Comparison of ENCODE assay signal across 8 cellular contexts in the genomic region with DNA sequence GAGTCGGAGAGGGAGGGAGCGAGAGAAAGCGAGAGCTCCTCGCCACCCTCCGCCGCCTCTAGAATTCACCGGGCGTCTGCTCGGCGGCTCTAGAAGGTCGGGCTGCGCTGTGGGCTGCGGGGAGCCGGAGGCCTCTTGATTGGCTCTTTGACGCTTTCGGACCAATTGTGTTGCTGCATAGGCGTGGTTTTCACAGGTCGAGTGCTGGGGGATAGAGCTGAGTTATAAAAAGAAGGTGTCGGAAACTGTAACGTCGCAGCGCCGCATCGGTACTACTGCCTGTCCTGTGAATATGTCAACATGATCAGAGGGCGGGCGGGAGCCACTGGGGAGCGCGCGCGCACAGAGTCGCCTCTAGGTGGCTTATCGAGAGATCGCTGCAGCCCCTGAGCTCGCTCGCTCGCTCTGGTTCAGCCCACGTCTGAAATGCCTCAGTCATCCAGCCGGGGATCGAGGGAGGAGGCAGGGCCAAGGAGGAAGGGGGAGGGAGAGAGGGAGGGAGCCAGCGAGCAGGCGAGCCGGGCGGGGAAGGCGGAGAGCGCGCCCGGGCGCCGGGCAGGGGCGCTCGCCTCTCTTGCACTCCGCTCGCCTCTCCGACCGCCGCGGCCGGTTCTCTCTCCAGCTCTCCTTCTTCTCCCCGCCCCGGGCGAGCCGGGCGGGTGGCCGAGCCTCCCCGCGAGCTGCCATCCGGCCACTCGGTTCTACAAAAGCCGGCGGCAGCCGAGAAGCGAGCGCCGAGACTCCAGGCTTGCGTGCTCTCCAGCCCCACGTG. TPM values are rescaled to one million over a fixed set of nuclear protein-coding genes. Genes with fewer than 3 reads are reported as not detected.
DNase-seq lines count a peak whose midpoint lies in the region; ATAC-seq, FAIRE-seq and TF ChIP-seq lines count a peak whose summit lies in the region.

TBX3 (minus strand) TSS at position 78 of the 772 bp plus-strand sequence. CDS start 975 bp downstream, outside the sequence.

- no peaks in the 10 kb centered on the region for H3K9me3 Mint-ChIP-seq in Calu3 (ENCODE audit: low read depth, unreplicated experiment)

- H3K4me1 Mint-ChIP-seq in Calu3 (ENCODE audit: low read depth, unreplicated experiment): peaks cover 15% of the 10 kb centered on the region

- peaks cover 21% of the 10 kb centered on the region for H3K36me3 Mint-ChIP-seq in Calu3 (ENCODE audit: insufficient read depth, unreplicated experiment)

- no peak for FAIRE-seq in urothelium cell line (lab: Jason Lieb, UNC)

- intact Hi-C loops in Calu3 (cut with micrococcal nuclease; ENCODE audit: unreplicated experiment) (no loop called here), left cardiac atrium (cut with DNase I) (loop anchor here in 1 of 2 donors (5.0 to 10.0 kb wide), 2 partner anchors 113 to 651 kb away; no protein-coding TSS in a partner anchor)

- in situ Hi-C loops in KBM-7 (cut with MboI; ENCODE audit: low pct_unique_long_range_greater_than_20kb, low sequenced_read_pairs): no loop called here
- in situ Hi-C loops in astrocyte of the cerebellum (cut with HindIII; ENCODE audit: low sequenced_read_pairs): loop anchor here (10.0 to 25.0 kb wide), 2 partner anchors 653 to 1271 kb away; no protein-coding TSS in a partner anchor

- peak within 1 kb of the TSS; percentile 36 for H3K27ac ChIP-seq in parathyroid adenoma

- no peaks in the 10 kb centered on the region for H3K4me1 ChIP-seq in parathyroid adenoma

- DNase-seq in Calu3 (peak; percentile 88), KBM-7 (peak; percentile 100), SIG-M5 (lab: John Stamatoyannopoulos, UW) (peak; percentile 99), astrocyte of the cerebellum (ENCODE audit: low read depth) (peak; percentile 99), left cardiac atrium (peak; percentile 92), urothelium cell line (ENCODE audit: low spot score) (peak; percentile 88)

- no TSS peak for BruUV-seq in Calu3 (replicated peaks; lab: Mats Ljungman, UMichigan)

- H3K9me3 ChIP-seq in parathyroid adenoma (ENCODE audit: control insufficient read depth, low read length): no peaks in the 10 kb centered on the region

- H3K36me3 ChIP-seq in parathyroid adenoma (ENCODE audit: control insufficient read depth, insufficient read depth, low read length): no peaks in the 10 kb centered on the region

- H3K9ac ChIP-seq in parathyroid adenoma: no peak within 1 kb of the TSS

- peak within 1 kb of the TSS; percentile 31 for H2AFZ ChIP-seq in parathyroid adenoma

- peaks cover 26% of the 10 kb centered on the region for H3K27me3 ChIP-seq in parathyroid adenoma (ENCODE audit: control insufficient read depth, insufficient read depth, low read length)

- CTCF ChIA-PET in Calu3 (lab: Charles Lee): interaction anchor here (0.6 to 1.3 kb wide), 6 partner anchors 16 to 1234 kb away, joined by 3 to 9 read pairs (median 4); partner anchors contain the start of gene RBM19

- H3K4me3 ChIP-seq in astrocyte of the cerebellum (ENCODE audit: low read depth, low read length) (peak within 1 kb of the TSS; percentile 90), parathyroid adenoma (ENCODE audit: low read depth, low read length) (peak within 1 kb of the TSS; percentile 51)

- H3K79me2 ChIP-seq in parathyroid adenoma: no peaks in the 10 kb centered on the region

- H3K27me3 Mint-ChIP-seq in Calu3 (ENCODE audit: unreplicated experiment): peaks cover 68% of the 10 kb centered on the region

- TF ChIP-seq CTCF in Calu3 (IDR thresholded peaks at IDR 0.05; ENCODE audit: unreplicated experiment) (peak; percentile 54), astrocyte of the cerebellum (IDR thresholded peaks at IDR 0.05; ENCODE audit: low read depth, low read length, missing control alignments) (peak; percentile 51), parathyroid adenoma (IDR thresholded peaks at IDR 0.05) (peak; percentile 37)

- peak within 1 kb of the TSS; percentile 75 for H3K27ac Mint-ChIP-seq in Calu3 (ENCODE audit: unreplicated experiment)

- peak within 1 kb of the TSS; percentile 84 for H3K4me2 ChIP-seq in parathyroid adenoma (ENCODE audit: low read length)

- ATAC-seq in left cardiac atrium: peak; percentile 92 to 95
- ATAC-seq in GM19467 (IDR thresholded peaks at IDR 0.05; ENCODE audit: unreplicated experiment): no peak

- H3K4me3 Mint-ChIP-seq in Calu3 (ENCODE audit: low read depth, unreplicated experiment): peak within 1 kb of the TSS; percentile 73

RNA-seq across cellular contexts. Expression of gene TBX3, which starts in this region (rescaled TPM):
- total RNA-seq in Calu3 (2022) (1.4 and 2.3 TPM in 2 replicates), left cardiac atrium (10 to 100 TPM in 1 of 2 donors, 1 to 10 TPM in 1; 7.7 to 14.3 TPM)
